In the genomic region with DNA sequence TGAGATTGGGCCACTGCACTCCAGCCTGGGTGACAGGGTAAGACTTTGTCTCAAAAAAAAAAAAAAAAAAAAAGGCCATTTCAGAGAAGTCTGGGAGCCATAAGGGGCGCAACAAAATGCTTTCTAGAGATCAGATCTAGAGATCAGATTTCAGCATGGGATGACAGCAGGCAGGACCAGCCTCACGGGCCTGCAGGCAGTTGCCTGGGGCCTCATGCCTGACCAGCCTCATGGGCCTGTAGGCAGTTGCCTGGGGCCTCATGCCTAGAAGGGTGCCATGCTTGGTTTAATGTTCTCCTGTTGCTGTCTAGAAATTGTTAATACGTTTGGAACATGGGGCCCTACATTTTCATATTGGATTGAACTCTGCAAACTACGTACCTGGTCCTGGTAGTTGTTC, we compare ENCODE assay signal across 27 cellular contexts.
"Had no signal": no experiment of that assay in that cellular context is flagged by ENCODE, and none has a peak within 500 bp of the region (broad histone marks: within the 10 kb centered on the region; RNA-seq: fewer than 3 reads in every experiment).

No MANE protein-coding gene starts in this region.

- H3K27ac Mint-ChIP-seq: nephron; stimulated activated naive B cell treated with anti-CD40 and anti-IgM and Interleukin-4, amounts not matched to agents 10 μg/mL and 1 μg/mL and 100 μg/mL, for 72 hours had no signal

- ATAC-seq: left colon; left lung; lower lobe of right lung; naive thymus-derived CD8-positive, alpha-beta T cell; pancreas; right cardiac atrium; stimulated activated naive B cell treated with anti-CD40 and anti-IgM and Interleukin-4, amounts not matched to agents 10 μg/mL and 1 μg/mL and 100 μg/mL, for 72 hours; stimulated activated naive CD8-positive, alpha-beta T cell treated with anti-CD3 and anti-CD28 coated beads, Interleukin-15, Interleukin-2, amounts not matched to agents 100 U/mL and 50 U/mL, for 24 hours; upper lobe of right lung had no signal

- H3K27me3 Mint-ChIP-seq: naive thymus-derived CD8-positive, alpha-beta T cell; stimulated activated naive B cell treated with anti-CD40 and anti-IgM and Interleukin-4, amounts not matched to agents 10 μg/mL and 1 μg/mL and 100 μg/mL, for 72 hours had no signal

- H3K4me3 Mint-ChIP-seq: immature natural killer cell; naive thymus-derived CD8-positive, alpha-beta T cell; nephron; neural crest cell; stimulated activated naive B cell treated with anti-CD40 and anti-IgM and Interleukin-4, amounts not matched to agents 10 μg/mL and 1 μg/mL and 100 μg/mL, for 72 hours had no signal

- DNase-seq: hypothalamus; immature natural killer cell; kidney; left colon; left lung; lower lobe of right lung; mammary epithelial cell; mesenchymal stem cell; naive thymus-derived CD8-positive, alpha-beta T cell; nucleus accumbens; pancreas; retina; right cardiac atrium; sigmoid colon; small intestine; spleen; stimulated activated CD4-positive, alpha-beta T cell treated with anti-CD3 and anti-CD28 coated beads, Interleukin-4, amount 100 ng/mL, for 4 hours; stimulated activated CD8-positive, alpha-beta memory T cell treated with anti-CD3 and anti-CD28 coated beads, Interleukin-4, amount 100 ng/mL, for 48 hours; stimulated activated naive B cell treated with anti-CD40 and anti-IgM and Interleukin-4, amounts not matched to agents 10 μg/mL and 1 μg/mL and 100 μg/mL, for 72 hours; stimulated activated naive CD8-positive, alpha-beta T cell treated with anti-CD3 and anti-CD28 coated beads, Interleukin-15, Interleukin-2, amounts not matched to agents 100 U/mL and 50 U/mL, for 24 hours; stomach; testis; thyroid gland; transverse colon; upper lobe of right lung had no signal

- H3K4me1 Mint-ChIP-seq: nephron, neural crest cell had no signal
